Comparison of ENCODE assay signal across 8 cellular contexts in genomic region chr6:27503436-27504030, GRCh38. TPM values are rescaled to one million over a fixed set of nuclear protein-coding genes. Genes with fewer than 3 reads are reported as not detected.
DNase-seq lines count a peak whose midpoint lies in the region; ATAC-seq lines count a peak whose summit lies in the region.

No MANE protein-coding gene starts in this region.

- POLR2A ChIA-PET in activated CD4-positive, alpha-beta memory T cell treated with anti-CD3 and anti-CD28 coated beads for 36 hours (lab: Charles Lee): interaction anchor here (1.4 kb wide), 1 partner anchor 15 kb away, joined by 3 read pairs; no protein-coding TSS in a partner anchor

- H3K27ac Mint-ChIP-seq in activated CD4-positive, alpha-beta memory T cell treated with anti-CD3 and anti-CD28 coated beads for 36 hours: peak overlapping the region; percentile 85

- H2BK120ac ChIP-seq in mesendoderm (ENCODE audit: low read depth, low read length): no peak overlapping the region

- peak overlapping the region; percentile 33 for H3K4me2 ChIP-seq in mesendoderm (ENCODE audit: low read length)

- H2AK5ac ChIP-seq in mesendoderm (ENCODE audit: low read length): no peak overlapping the region

- no peaks in the 10 kb centered on the region for H3K79me1 ChIP-seq in mesendoderm (ENCODE audit: low read length)

- peaks cover 10% of the 10 kb centered on the region for H3K27me3 Mint-ChIP-seq in activated CD4-positive, alpha-beta memory T cell treated with anti-CD3 and anti-CD28 coated beads for 36 hours

- H3K79me2 ChIP-seq in mesendoderm (ENCODE audit: control insufficient read depth, insufficient read depth, low read length): no peaks in the 10 kb centered on the region

- H3K4me3 ChIP-seq in effector memory CD4-positive, alpha-beta T cell (ENCODE audit: insufficient read depth, low read depth, low read length, poor library complexity, severe bottlenecking): peak overlapping the region; percentile 64
- H3K4me3 ChIP-seq in mesendoderm (ENCODE audit: low read length): peak overlapping the region; percentile 88

- H3K36me3 Mint-ChIP-seq in activated CD4-positive, alpha-beta memory T cell treated with anti-CD3 and anti-CD28 coated beads for 36 hours: peaks cover 2% of the 10 kb centered on the region

- peak overlapping the region; percentile 88 for H3K4me3 Mint-ChIP-seq in activated CD4-positive, alpha-beta memory T cell treated with anti-CD3 and anti-CD28 coated beads for 36 hours

- no peaks in the 10 kb centered on the region for H3K27me3 ChIP-seq in effector memory CD4-positive, alpha-beta T cell (replicated peaks; ENCODE audit: control insufficient read depth, insufficient read depth, low read length, poor library complexity, severe bottlenecking)
- H3K27me3 ChIP-seq in mesendoderm (ENCODE audit: insufficient read depth, low read length, poor library complexity): no peaks in the 10 kb centered on the region

- H3K4me1 Mint-ChIP-seq in activated CD4-positive, alpha-beta memory T cell treated with anti-CD3 and anti-CD28 coated beads for 36 hours (ENCODE audit: low read depth): peaks cover 26% of the 10 kb centered on the region

- H3K9ac ChIP-seq in mesendoderm (ENCODE audit: low read length): peak overlapping the region; percentile 58

- no peaks in the 10 kb centered on the region for H3K9me3 Mint-ChIP-seq in activated CD4-positive, alpha-beta memory T cell treated with anti-CD3 and anti-CD28 coated beads for 36 hours

- peak overlapping the region; percentile 86 for H3K56ac ChIP-seq in mesendoderm (ENCODE audit: low read length)

- H4K8ac ChIP-seq in mesendoderm (ENCODE audit: low read depth, low read length): no peak overlapping the region

- peak overlapping the region; percentile 50 for H3K27ac ChIP-seq in effector memory CD4-positive, alpha-beta T cell (ENCODE audit: insufficient read depth, low read length, poor library complexity, severe bottlenecking)
- no peak overlapping the region for H3K27ac ChIP-seq in mesendoderm (ENCODE audit: low read depth, low read length)

- H3K4me1 ChIP-seq in effector memory CD4-positive, alpha-beta T cell (ENCODE audit: control insufficient read depth, insufficient read depth, low read length, poor library complexity, severe bottlenecking): peaks cover 5% of the 10 kb centered on the region
- H3K4me1 ChIP-seq in mesendoderm (ENCODE audit: control insufficient read depth, low read depth, low read length): no peaks in the 10 kb centered on the region

- DNase-seq in GM03348 (ENCODE audit: low spot score) (peak; percentile 40), NCI-H774 (lab: John Stamatoyannopoulos, UW) (peak; percentile 55), mesendoderm (peak; percentile 83), posterior vena cava (ENCODE audit: low spot score) (no peak)
- peak; percentile 86 for DNase-seq in activated CD4-positive, alpha-beta memory T cell treated with anti-CD3 and anti-CD28 coated beads for 36 hours
- peak; percentile 57 to 75 (median 64) for DNase-seq in effector memory CD4-positive, alpha-beta T cell
- DNase-seq in stimulated activated CD8-positive, alpha-beta memory T cell treated with anti-CD3 and anti-CD28 coated beads, Interleukin-15, amount 100 ng/mL, for 48 hours (ENCODE audit: low read depth in 2 of 2): peak; percentile 63 to 68

- no peak overlapping the region for H3K23ac ChIP-seq in mesendoderm (ENCODE audit: low read length)

- H3K18ac ChIP-seq in mesendoderm (ENCODE audit: low read length): peak overlapping the region; percentile 69

- peak; percentile 50 for ATAC-seq in HG02970 (IDR thresholded peaks at IDR 0.05; ENCODE audit: low FRiP score, unreplicated experiment)

- H3K36me3 ChIP-seq in effector memory CD4-positive, alpha-beta T cell (ENCODE audit: control insufficient read depth, insufficient read depth, low read length): no peaks in the 10 kb centered on the region
- no peaks in the 10 kb centered on the region for H3K36me3 ChIP-seq in mesendoderm (ENCODE audit: control insufficient read depth, insufficient read depth, low read length)

- no peak overlapping the region for H4K5ac ChIP-seq in mesendoderm (ENCODE audit: low read length)

- intact Hi-C loops in activated CD4-positive, alpha-beta memory T cell treated with anti-CD3 and anti-CD28 coated beads for 36 hours (cut with micrococcal nuclease): loop anchor here (1.0 to 10.0 kb wide), 7 partner anchors 15 to 969 kb away; partner anchors contain the start of gene HMGN4
- intact Hi-C loops in posterior vena cava (cut with DNase I): no loop called here

- no peaks in the 10 kb centered on the region for H3K9me3 ChIP-seq in effector memory CD4-positive, alpha-beta T cell (ENCODE audit: control insufficient read depth, low read length)

- H3K4ac ChIP-seq in mesendoderm (ENCODE audit: low read depth, low read length): peak overlapping the region; percentile 12

- no CpG with 5 or more reads among the region's 21 CpGs for WGBS in mesendoderm (ENCODE audit: extremely low coverage, insufficient coverage, low lambda C conversion rate)

- CTCF ChIA-PET in activated CD4-positive, alpha-beta memory T cell treated with anti-CD3 and anti-CD28 coated beads for 36 hours (lab: Charles Lee): interaction anchor here (1.1 to 4.4 kb wide), 3 partner anchors 13 to 249 kb away, joined by 3 to 18 read pairs (median 5); no protein-coding TSS in a partner anchor

- H2BK15ac ChIP-seq in mesendoderm (replicated peaks; ENCODE audit: low read depth): no peak overlapping the region

- H2BK5ac ChIP-seq in mesendoderm (ENCODE audit: low read length): no peak overlapping the region

RNA-seq across cellular contexts. Expression of gene ZNF184, which starts 30.6 kb away (rescaled TPM):
- total RNA-seq in activated CD4-positive, alpha-beta memory T cell treated with anti-CD3 and anti-CD28 coated beads for 36 hours: 10 to 100 TPM; 12.2 to 12.7 TPM
- 10.0 TPM for polyA plus RNA-seq in mesendoderm (2013, experiment 1 of 2)
- polyA plus RNA-seq in mesendoderm (2013, experiment 2 of 2): 10.3 TPM
- total RNA-seq in posterior vena cava: 1 to 10 TPM; 6.3 to 6.5 TPM
